13 cellular contexts compared by ENCODE assay signal in the genomic region with DNA sequence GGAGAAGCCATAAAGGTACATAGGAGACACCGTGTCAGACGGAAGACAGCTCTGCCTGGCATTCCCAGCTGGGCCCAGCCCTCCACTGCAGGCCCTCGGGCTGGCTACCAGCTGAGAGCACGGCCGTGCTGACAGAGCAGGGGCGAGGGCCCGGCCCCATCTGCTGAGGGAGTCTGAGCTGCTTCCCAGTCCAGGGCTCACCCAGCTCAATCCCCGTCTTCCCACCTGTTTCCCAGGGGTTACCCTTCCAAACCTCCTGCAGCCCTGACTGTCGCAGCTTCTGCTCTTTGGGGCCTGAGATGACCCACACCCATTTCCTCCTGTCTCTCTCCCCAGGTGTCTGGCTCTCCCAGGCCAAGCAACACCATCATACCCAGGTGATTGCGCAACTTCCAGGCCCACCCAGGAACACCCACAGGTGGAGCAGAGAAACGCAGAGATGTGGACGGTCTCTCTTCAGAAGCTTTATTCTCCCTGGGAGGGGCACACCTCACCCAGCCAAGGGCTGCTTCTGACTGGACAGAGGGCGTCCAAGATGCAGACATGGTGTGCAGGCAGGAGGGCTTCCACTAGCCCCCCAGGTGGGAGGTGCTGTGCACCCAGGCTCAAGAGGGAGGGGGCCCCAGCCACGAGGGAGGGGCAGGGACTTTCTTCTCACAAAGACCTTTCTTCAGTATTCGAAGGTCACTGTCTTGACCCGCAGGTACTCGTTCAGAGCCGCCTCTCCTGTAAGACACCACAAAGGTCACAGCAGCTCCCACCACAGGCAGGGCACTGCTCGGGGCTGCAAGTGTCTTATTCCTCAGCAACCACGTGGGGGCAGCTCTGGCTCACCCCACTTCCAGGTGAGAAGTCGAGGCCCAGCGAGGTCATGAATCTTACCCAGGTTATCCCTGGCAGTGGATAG. TPM values are rescaled to one million over a fixed set of nuclear protein-coding genes. Genes with fewer than 3 reads are reported as not detected.
DNase-seq lines count a peak whose midpoint lies in the region; ATAC-seq and TF ChIP-seq lines count a peak whose summit lies in the region.
"Had no signal": no experiment of that assay in that cellular context is flagged by ENCODE, and none has a peak within 500 bp of the region (broad histone marks: within the 10 kb centered on the region; RNA-seq: fewer than 3 reads in every experiment).

No MANE protein-coding gene starts in this region.

- CTCF ChIA-PET in SK-N-SH (lab: Yijun Ruan, JAX) (interaction anchor here (1.1 to 2.1 kb wide), 4 partner anchors 15 to 95 kb away, joined by 3 to 12 read pairs (median 5); no protein-coding TSS in a partner anchor), WTC11 (lab: Charles Lee) (interaction anchor here (0.6 to 5.4 kb wide), 23 partner anchors 8 to 245 kb away, joined by 3 to 55 read pairs (median 4); a partner anchor contains a TSS)

- no peak overlapping the region for H3K4me3 ChIP-seq in SK-N-SH (ENCODE audit: low read depth in 2 of 2, low read length in 1 of 2)
- H3K4me3 ChIP-seq in thoracic aorta = no peak overlapping the region
- H3K4me3 ChIP-seq: HAP-1 had no signal

- no peaks in the 10 kb centered on the region for H3K79me2 ChIP-seq in SK-N-SH (ENCODE audit: insufficient read depth)

- H2AFZ ChIP-seq in SK-N-SH (ENCODE audit: low read depth) = no peak overlapping the region

- H3K4me2 ChIP-seq in SK-N-SH = no peak overlapping the region

- no peaks in the 10 kb centered on the region; the same call in 1 of the 2 replicates for H3K27me3 Mint-ChIP-seq in WTC11 (ENCODE audit: low read depth)
- H3K27me3 Mint-ChIP-seq: activated CD4-positive, alpha-beta memory T cell treated with anti-CD3 and anti-CD28 coated beads, Interleukin-2, amount 10 ng/mL, durations not matched to agents 7 days and 5 days; activated naive CD8-positive, alpha-beta T cell had no signal

- ATAC-seq in SK-N-SH treated with all-trans-retinoic acid at 6 μM for 48 hours (no peak), WTC11 (peak; percentile 92), thoracic aorta (ENCODE audit: insufficient number of reproducible peaks, low FRiP score, low read depth) (no peak), HG03565 (IDR thresholded peaks at IDR 0.05; ENCODE audit: unreplicated experiment) (no peak)

- no peaks in the 10 kb centered on the region for H3F3A ChIP-seq in SK-N-SH (replicated peaks; ENCODE audit: insufficient read depth)

- no peaks in the 10 kb centered on the region for H3K4me1 Mint-ChIP-seq in WTC11
- H3K4me1 Mint-ChIP-seq: activated CD4-positive, alpha-beta memory T cell treated with anti-CD3 and anti-CD28 coated beads, Interleukin-2, amount 10 ng/mL, durations not matched to agents 7 days and 5 days had no signal

- no peaks in the 10 kb centered on the region for H3K27me3 ChIP-seq in SK-N-SH (ENCODE audit: insufficient read depth)
- H3K27me3 ChIP-seq in thoracic aorta (replicated peaks; ENCODE audit: insufficient read depth) = no peaks in the 10 kb centered on the region

- 74% methylated on average over 13 of the region's 22 CpGs for WGBS in SK-N-SH (ENCODE audit: low lambda C conversion rate)

- no peaks in the 10 kb centered on the region for H3K9me3 Mint-ChIP-seq in WTC11
- H3K9me3 Mint-ChIP-seq: activated CD4-positive, alpha-beta memory T cell treated with anti-CD3 and anti-CD28 coated beads, Interleukin-2, amount 10 ng/mL, durations not matched to agents 7 days and 5 days had no signal

- POLR2A ChIA-PET in SK-N-SH (lab: Yijun Ruan, JAX) (no interaction called here), WTC11 (lab: Charles Lee) (no interaction called here)

- H3K27ac ChIP-seq in SK-N-SH (ENCODE audit: low read depth in 2 of 2, low read length in 1 of 2) = no peak overlapping the region
- H3K27ac ChIP-seq in thoracic aorta = peak overlapping the region; percentile 96 to 98

- no peak overlapping the region for H3K27ac Mint-ChIP-seq in WTC11
- H3K27ac Mint-ChIP-seq: activated CD4-positive, alpha-beta memory T cell treated with anti-CD3 and anti-CD28 coated beads, Interleukin-2, amount 10 ng/mL, durations not matched to agents 7 days and 5 days; activated naive CD8-positive, alpha-beta T cell had no signal

- no peak for TF ChIP-seq RAD21 in SK-N-SH (IDR thresholded peaks at IDR 0.05; ENCODE audit: low read length)

- H4K20me1 ChIP-seq in SK-N-SH (ENCODE audit: insufficient read depth) = no peaks in the 10 kb centered on the region

- DNase-seq in SK-N-SH (peak; percentile 24), WTC11 (ENCODE audit: low spot score) (peak; percentile 54), left kidney (ENCODE audit: low read depth, low spot score) (peak; percentile 21), thoracic aorta (ENCODE audit: low spot score) (no peak), HCEC 1CT (no peak)
- DNase-seq in activated CD4-positive, alpha-beta T cell treated with anti-CD3 and anti-CD28 coated beads for 1 hour = no peak
- DNase-seq: activated CD4-positive, alpha-beta memory T cell treated with anti-CD3 and anti-CD28 coated beads, Interleukin-2, amount 10 ng/mL, durations not matched to agents 7 days and 5 days; dermis blood vessel endothelial cell; glutamatergic neuron had no signal

- TF ChIP-seq CTCF in SK-N-SH (IDR thresholded peaks at IDR 0.05) (no peak), WTC11 (IDR thresholded peaks at IDR 0.05) (peak; percentile 17; the same call in 1 of the 2 replicates), thoracic aorta (IDR thresholded peaks at IDR 0.05) (no peak)

- no peak for TF ChIP-seq EP300 in SK-N-SH (IDR thresholded peaks at IDR 0.05; ENCODE audit: borderline replicate concordance in 1 of 2, low read depth in 1 of 2, low read length in 1 of 2)

- H3K9me3 ChIP-seq in SK-N-SH (no peaks in the 10 kb centered on the region), thoracic aorta (no peaks in the 10 kb centered on the region)
- H3K9me3 ChIP-seq: HAP-1 had no signal

- no peaks in the 10 kb centered on the region for H3K9me2 ChIP-seq in SK-N-SH

- H3K9ac ChIP-seq in SK-N-SH = no peak overlapping the region

- no peaks in the 10 kb centered on the region for H3K36me3 Mint-ChIP-seq in WTC11
- H3K36me3 Mint-ChIP-seq: activated naive CD8-positive, alpha-beta T cell had no signal

- no peak overlapping the region for H3K4me3 Mint-ChIP-seq in WTC11
- H3K4me3 Mint-ChIP-seq: activated CD4-positive, alpha-beta memory T cell treated with anti-CD3 and anti-CD28 coated beads, Interleukin-2, amount 10 ng/mL, durations not matched to agents 7 days and 5 days; activated naive CD8-positive, alpha-beta T cell had no signal

- H3K36me3 ChIP-seq in SK-N-SH (replicated peaks in 1 of 2; ENCODE audit: control insufficient read depth in 1 of 2, insufficient read depth in 2 of 2, low read length in 1 of 2) = no peaks in the 10 kb centered on the region
- H3K36me3 ChIP-seq in thoracic aorta = peaks cover 12% of the 10 kb centered on the region
- H3K36me3 ChIP-seq: HAP-1 had no signal

- peaks cover 0 to 17% of the 10 kb centered on the region in 2 experiments; a peak in 1 of 4 replicates for H3K4me1 ChIP-seq in SK-N-SH (ENCODE audit: control insufficient read depth in 1 of 2, insufficient read depth in 2 of 2, low read depth in 1 of 2, low read length in 1 of 2)
- peaks cover 33 to 57% of the 10 kb centered on the region in 2 donors for H3K4me1 ChIP-seq in thoracic aorta (ENCODE audit: control insufficient read depth in 1 of 2, low read depth in 2 of 2)
- H3K4me1 ChIP-seq: HAP-1 had no signal

TF ChIP-seq in SK-N-SH, 30 proteins besides CTCF, POLR2A, EP300 and RAD21 (continues in another document):
- TF ChIP-seq TCF12 (IDR thresholded peaks at IDR 0.05) = no peak
- TF ChIP-seq, protein P1, sequence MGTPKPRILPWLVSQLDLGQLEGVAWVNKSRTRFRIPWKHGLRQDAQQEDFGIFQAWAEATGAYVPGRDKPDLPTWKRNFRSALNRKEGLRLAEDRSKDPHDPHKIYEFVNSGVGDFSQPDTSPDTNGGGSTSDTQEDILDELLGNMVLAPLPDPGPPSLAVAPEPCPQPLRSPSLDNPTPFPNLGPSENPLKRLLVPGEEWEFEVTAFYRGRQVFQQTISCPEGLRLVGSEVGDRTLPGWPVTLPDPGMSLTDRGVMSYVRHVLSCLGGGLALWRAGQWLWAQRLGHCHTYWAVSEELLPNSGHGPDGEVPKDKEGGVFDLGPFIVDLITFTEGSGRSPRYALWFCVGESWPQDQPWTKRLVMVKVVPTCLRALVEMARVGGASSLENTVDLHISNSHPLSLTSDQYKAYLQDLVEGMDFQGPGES (IDR thresholded peaks at IDR 0.05; ENCODE audit: low read depth, low read length) = no peak
- no peak for TF ChIP-seq FOSL2 (IDR thresholded peaks at IDR 0.05; ENCODE audit: borderline replicate concordance, low read depth)
- TF ChIP-seq FOXM1 (IDR thresholded peaks at IDR 0.05; ENCODE audit: low read depth) = no peak

TF ChIP-seq in WTC11, 78 proteins besides CTCF, POLR2A, EP300 and RAD21:
- TF ChIP-seq, protein P2, sequence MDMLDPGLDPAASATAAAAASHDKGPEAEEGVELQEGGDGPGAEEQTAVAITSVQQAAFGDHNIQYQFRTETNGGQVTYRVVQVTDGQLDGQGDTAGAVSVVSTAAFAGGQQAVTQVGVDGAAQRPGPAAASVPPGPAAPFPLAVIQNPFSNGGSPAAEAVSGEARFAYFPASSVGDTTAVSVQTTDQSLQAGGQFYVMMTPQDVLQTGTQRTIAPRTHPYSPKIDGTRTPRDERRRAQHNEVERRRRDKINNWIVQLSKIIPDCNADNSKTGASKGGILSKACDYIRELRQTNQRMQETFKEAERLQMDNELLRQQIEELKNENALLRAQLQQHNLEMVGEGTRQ (CRISPR knock-in tag; IDR thresholded peaks at IDR 0.05) = peak; percentile 12; the same call in 1 of the 2 replicates
- no peak for TF ChIP-seq MYBL2 (CRISPR knock-in tag; IDR thresholded peaks at IDR 0.05)

RNA-seq across cellular contexts. Expression of a gene that starts 19.4 kb away (rescaled TPM):
- 53.4 and 58.4 TPM in 2 replicates for polyA plus RNA-seq in SK-N-SH (2012; rRNA removed)
- polyA plus RNA-seq in SK-N-SH (2012; cell fraction: cytosol; rRNA removed) = 29.9 and 39.4 TPM in 2 replicates
- polyA plus RNA-seq in SK-N-SH (2012; cell fraction: nucleus; rRNA removed) = 72.6 and 102 TPM in 2 replicates
- total RNA-seq in WTC11 (2021) (28.1 to 33.5 TPM (median 28.4 TPM) in 3 replicates), thoracic aorta (100 to 1,000 TPM in 1 of 2 donors, 10 to 100 TPM in 1; 70.9 to 106 TPM)

Comparison
In these comparisons a context has a peak if more than half of its experiments do, and no peak if none do; other contexts are left out.
1. DNase-seq: peak in SK-N-SH (single experiment), WTC11 (single experiment) and left kidney (single experiment); none in thoracic aorta (single experiment), HCEC 1CT (single experiment) and activated CD4-positive, alpha-beta T cell treated with anti-CD3 and anti-CD28 coated beads for 1 hour (single experiment).
2. H3K27ac ChIP-seq: peak in thoracic aorta (2 of 2); none in SK-N-SH (0 of 2).